In the genomic region with DNA sequence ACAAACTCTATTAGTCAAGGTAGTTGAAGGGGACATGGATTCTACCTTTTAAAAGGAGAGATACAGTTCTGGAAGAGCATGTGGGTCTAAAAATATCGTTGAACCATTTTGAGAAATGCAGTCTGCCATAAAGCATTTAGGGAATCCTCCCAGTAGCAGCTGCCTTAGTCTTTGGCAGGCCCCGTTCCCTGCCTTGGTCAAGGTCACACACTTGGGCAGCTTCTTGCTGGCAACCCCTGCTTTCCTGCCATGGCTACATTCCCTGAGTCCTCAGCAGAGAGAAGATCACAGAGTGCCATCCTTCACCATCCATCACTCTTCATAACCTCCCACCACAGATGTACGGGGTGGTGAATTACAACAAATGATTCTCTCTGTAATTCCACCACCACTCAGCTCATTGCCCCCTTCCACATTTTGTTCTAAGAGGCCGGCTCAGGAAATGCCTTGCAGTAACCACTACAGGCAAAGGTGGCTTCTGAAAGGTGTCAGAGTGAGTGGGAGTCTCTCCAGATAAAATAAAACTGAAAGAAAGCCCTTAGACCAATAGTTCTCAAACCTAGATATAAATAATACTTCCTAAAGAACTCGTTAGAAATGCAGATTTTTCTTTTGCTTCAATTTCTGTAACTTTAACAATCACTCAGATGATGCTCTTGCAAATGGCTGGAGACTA, we compare ENCODE assay signal across 18 cellular contexts.
A peak's percentile ranks its signal among the peaks of the same experiment; 100 is the strongest.
DNase-seq lines count a peak whose midpoint lies in the region; ATAC-seq, FAIRE-seq and TF ChIP-seq lines count a peak whose summit lies in the region.
"Had no signal": no experiment of that assay in that cellular context is flagged by ENCODE, and none has a peak within 500 bp of the region (broad histone marks: within the 10 kb centered on the region; RNA-seq: fewer than 3 reads in every experiment).

No MANE protein-coding gene starts in this region.

- H2BK5ac ChIP-seq in mesendoderm (ENCODE audit: low read length) = no peak overlapping the region

- RAD21 ChIA-PET in GM12878 (lab: Charles Lee; ENCODE audit: unreplicated experiment) = interaction anchor here (0.6 to 1.4 kb wide), 6 partner anchors 22 to 378 kb away, joined by 3 to 4 read pairs (median 3); no protein-coding TSS in a partner anchor

- TF ChIP-seq EP300 in HepG2 (IDR thresholded peaks at IDR 0.05; ENCODE audit: low read depth in 2 of 2, low read length in 2 of 2) (no peak), HepG2 (CRISPR knock-in tag; IDR thresholded peaks at IDR 0.05; ENCODE audit: borderline replicate concordance) (no peak), GM12878 (IDR thresholded peaks at IDR 0.05; ENCODE audit: borderline replicate concordance in 1 of 2, control insufficient read depth in 1 of 2, low read depth in 2 of 2, low read length in 2 of 2) (no peak)

- no peak overlapping the region for H3K9ac ChIP-seq in HepG2 (ENCODE audit: insufficient read depth, low read depth, low read length)
- no peak overlapping the region for H3K9ac ChIP-seq in GM12878 (ENCODE audit: control insufficient read depth, insufficient read depth, low read length)
- H3K9ac ChIP-seq in mesendoderm (ENCODE audit: low read length) = no peak overlapping the region
- H3K9ac ChIP-seq in colonic mucosa (ENCODE audit: low read depth in 2 of 2, low read length in 2 of 2) = no peak overlapping the region
- H3K9ac ChIP-seq: SK-N-SH had no signal

- H3K36me3 ChIP-seq in HepG2 (replicated peaks in 1 of 2; ENCODE audit: control insufficient read depth in 1 of 2, insufficient read depth in 2 of 2, low read length in 2 of 2) (no peaks in the 10 kb centered on the region), right lobe of liver (no peaks in the 10 kb centered on the region), GM12878 (ENCODE audit: control insufficient read depth in 2 of 2, insufficient read depth in 2 of 2, low read length in 1 of 2) (no peaks in the 10 kb centered on the region), mesendoderm (ENCODE audit: control insufficient read depth, insufficient read depth, low read length) (no peaks in the 10 kb centered on the region), testis (ENCODE audit: low read depth, missing control alignments) (no peaks in the 10 kb centered on the region), colonic mucosa (no peaks in the 10 kb centered on the region)
- H3K36me3 ChIP-seq: HAP-1 had no signal

- H3K4me2 ChIP-seq in HepG2 (ENCODE audit: low read depth, low read length) (peak overlapping the region; percentile 54), GM12878 (ENCODE audit: control insufficient read depth, insufficient read depth) (no peak overlapping the region; the same call in 1 of the 2 replicates), mesendoderm (ENCODE audit: low read length) (no peak overlapping the region)
- H3K4me2 ChIP-seq: SK-N-SH had no signal

- CTCF ChIA-PET in HepG2 (lab: Yijun Ruan, JAX; ENCODE audit: low intra/inter-chr PET ratio, low total read pairs) (no interaction called here), GM12878 (lab: Yijun Ruan, JAX) (interaction anchor here (1.2 to 2.1 kb wide), 3 partner anchors 9 to 377 kb away, joined by 3 to 7 read pairs (median 6); no protein-coding TSS in a partner anchor)

- no peaks in the 10 kb centered on the region for H3K4me1 Mint-ChIP-seq in activated CD4-positive, alpha-beta T cell treated with anti-CD3 and anti-CD28 coated beads, Interleukin-2, amount 10 ng/mL, durations not matched to agents 24 days and 14 days
- H3K4me1 Mint-ChIP-seq: CD4-positive, alpha-beta memory T cell had no signal

- no peaks in the 10 kb centered on the region for H3K79me2 ChIP-seq in HepG2 (ENCODE audit: insufficient read depth, low read length)
- H3K79me2 ChIP-seq in GM12878 (ENCODE audit: control insufficient read depth, insufficient read depth, low read length) = no peaks in the 10 kb centered on the region
- no peaks in the 10 kb centered on the region for H3K79me2 ChIP-seq in mesendoderm (ENCODE audit: control insufficient read depth, insufficient read depth, low read length)

- TF ChIP-seq CTCF in HepG2 (CRISPR knock-in tag; IDR thresholded peaks at IDR 0.05) (no peak), right lobe of liver (IDR thresholded peaks at IDR 0.05) (no peak), GM12878 (IDR thresholded peaks at IDR 0.05 in 2 of 3, conservative IDR thresholded peaks at IDR 0.05 in 1 of 3; ENCODE audit: control insufficient read depth in 2 of 3, extremely low read depth in 1 of 3, insufficient read depth in 1 of 3, low read depth in 3 of 3, low read length in 3 of 3) (no peak), testis (IDR thresholded peaks at IDR 0.05) (no peak), colonic mucosa (IDR thresholded peaks at IDR 0.05) (no peak)

- no peak overlapping the region for H4K8ac ChIP-seq in mesendoderm (ENCODE audit: low read depth, low read length)

- no peak for ATAC-seq in HepG2
- ATAC-seq in right lobe of liver = no peak
- ATAC-seq in GM12878 = peak; percentile 60

- H3K79me1 ChIP-seq in mesendoderm (ENCODE audit: low read length) = no peaks in the 10 kb centered on the region

- H3K4ac ChIP-seq in mesendoderm (ENCODE audit: low read depth, low read length) = peak overlapping the region; percentile 18

- 51% methylated on average over 5 of the region's 5 CpGs for WGBS in HepG2 (ENCODE audit: low lambda C conversion rate)
- WGBS in right lobe of liver (ENCODE audit: insufficient coverage, low coverage, low lambda C conversion rate, missing lambda C conversion rate) = 84% methylated on average over 4 of the region's 5 CpGs
- WGBS in GM12878 (ENCODE audit: insufficient coverage, insufficient replicate concordance, low lambda C conversion rate, missing lambda C conversion rate) = 8% methylated on average over 5 of the region's 5 CpGs
- WGBS in mesendoderm (ENCODE audit: extremely low coverage, insufficient coverage, low lambda C conversion rate) = no CpG with 5 or more reads among the region's 5 CpGs
- 37 to 55% methylated on average over 5 of the region's 5 CpGs for WGBS in testis, 2 donors

- H3K27ac ChIP-seq in HepG2 (ENCODE audit: extremely low read length, insufficient read depth, low read length) (no peak overlapping the region), right lobe of liver (no peak overlapping the region), GM12878 (ENCODE audit: control insufficient read depth, insufficient read depth) (no peak overlapping the region), mesendoderm (ENCODE audit: low read depth, low read length) (no peak overlapping the region), testis (no peak overlapping the region), colonic mucosa (no peak overlapping the region)

- no TSS peak for BruUV-seq in HepG2 (replicated peaks; lab: Mats Ljungman, UMichigan)
- BruUV-seq in GM12878 (replicated peaks; lab: Mats Ljungman, UMichigan) = no TSS peak

- no peak overlapping the region for H2AFZ ChIP-seq in HepG2 (ENCODE audit: low read length)
- H2AFZ ChIP-seq in GM12878 (ENCODE audit: control insufficient read depth, low read depth, low read length) = peak overlapping the region; percentile 57

- peaks cover 3% of the 10 kb centered on the region for H3K27me3 Mint-ChIP-seq in activated CD4-positive, alpha-beta T cell treated with anti-CD3 and anti-CD28 coated beads, Interleukin-2, amount 10 ng/mL, durations not matched to agents 24 days and 14 days

- TF ChIP-seq RAD21 in HepG2 (CRISPR knock-in tag; IDR thresholded peaks at IDR 0.05) (no peak), GM12878 (IDR thresholded peaks at IDR 0.05; ENCODE audit: insufficient read depth, low read depth, low read length) (no peak)

- no peak for DNase-seq in HepG2 (ENCODE audit: low spot score)
- no peak for DNase-seq in right lobe of liver
- DNase-seq in GM12878 (ENCODE audit: low read depth, low spot score) = no peak
- DNase-seq in mesendoderm = no peak
- peak; percentile 41 for DNase-seq in testis
- DNase-seq in EL = no peak
- no peak for DNase-seq in colonic mucosa
- no peak for DNase-seq in activated CD4-positive, alpha-beta T cell treated with anti-CD3 and anti-CD28 coated beads, Interleukin-2, amount 10 ng/mL, durations not matched to agents 24 days and 14 days
- DNase-seq: Calu3; CD4-positive, alpha-beta memory T cell; KBM-7; NCI-H1436; NCI-H2029; NCI-H2171; NCI-H446 treated with DMSO at 0.1 percent for 48 hours; NCI-H774; SK-N-SH had no signal

- H3K27me3 ChIP-seq in HepG2 (ENCODE audit: control insufficient read depth in 1 of 2, insufficient read depth in 2 of 2, low read length in 2 of 2) = no peaks in the 10 kb centered on the region
- no peaks in the 10 kb centered on the region for H3K27me3 ChIP-seq in right lobe of liver
- H3K27me3 ChIP-seq in GM12878 (replicated peaks in 1 of 2; ENCODE audit: control insufficient read depth in 2 of 2, insufficient read depth in 2 of 2, low read length in 1 of 2) = no peaks in the 10 kb centered on the region; a peak in 1 of 4 replicates
- H3K27me3 ChIP-seq in mesendoderm (ENCODE audit: insufficient read depth, low read length, poor library complexity) = no peaks in the 10 kb centered on the region
- H3K27me3 ChIP-seq in testis = no peaks in the 10 kb centered on the region
- no peaks in the 10 kb centered on the region for H3K27me3 ChIP-seq in colonic mucosa

- FAIRE-seq in HepG2 (lab: Jason Lieb, UNC) (no peak), GM12878 (lab: Jason Lieb, UNC) (no peak)

- H3K9me3 ChIP-seq in HepG2 (ENCODE audit: low read length) (no peaks in the 10 kb centered on the region), right lobe of liver (no peaks in the 10 kb centered on the region), GM12878 (replicated peaks; ENCODE audit: control insufficient read depth, insufficient read depth, low read length) (no peaks in the 10 kb centered on the region), testis (no peaks in the 10 kb centered on the region), colonic mucosa (no peaks in the 10 kb centered on the region)
- H3K9me3 ChIP-seq: HAP-1, SK-N-SH had no signal

- SMC1A ChIA-PET in GM12878 (lab: Charles Lee; ENCODE audit: uncharacterized antibody, unreplicated experiment) = interaction anchor here (0.9 to 1.3 kb wide), 2 partner anchors 21 to 233 kb away, joined by 4 read pairs; no protein-coding TSS in a partner anchor

- TF ChIP-seq POLR2A in HepG2 (IDR thresholded peaks at IDR 0.05; ENCODE audit: insufficient read depth in 1 of 2, low read depth in 2 of 2, low read length in 2 of 2) = no peak
- no peak for TF ChIP-seq POLR2A in right lobe of liver (IDR thresholded peaks at IDR 0.05)
- no peak for TF ChIP-seq POLR2A in GM12878 (IDR thresholded peaks at IDR 0.05; ENCODE audit: low read depth, low read length)
- no peak for TF ChIP-seq POLR2A in testis (IDR thresholded peaks at IDR 0.05)

- H3K4me1 ChIP-seq in HepG2 (ENCODE audit: insufficient read depth, low read length) (peaks cover 60% of the 10 kb centered on the region), right lobe of liver (peaks cover 0 to 58% (median 20%) of the 10 kb centered on the region in 4 donors), GM12878 (ENCODE audit: control insufficient read depth, insufficient read depth, low read length) (peaks cover 10% of the 10 kb centered on the region), mesendoderm (ENCODE audit: control insufficient read depth, low read depth, low read length) (peaks cover 9% of the 10 kb centered on the region), testis (no peaks in the 10 kb centered on the region), colonic mucosa (no peaks in the 10 kb centered on the region)
- H3K4me1 ChIP-seq: HAP-1 had no signal

- no peaks in the 10 kb centered on the region for H3K36me3 Mint-ChIP-seq in activated CD4-positive, alpha-beta T cell treated with anti-CD3 and anti-CD28 coated beads, Interleukin-2, amount 10 ng/mL, durations not matched to agents 24 days and 14 days (ENCODE audit: low read depth)
- H3K36me3 Mint-ChIP-seq: CD4-positive, alpha-beta memory T cell had no signal

- 0 out of 6 replicates have a peak overlapping the region, but pooled peaks of 1 of the 3 experiments have one; percentile 1 for H3K4me3 ChIP-seq in HepG2 (replicated peaks in 1 of 3; ENCODE audit: insufficient read depth in 1 of 3, low read depth in 2 of 3, low read length in 3 of 3)
- no peak overlapping the region for H3K4me3 ChIP-seq in right lobe of liver
- no peak overlapping the region for H3K4me3 ChIP-seq in GM12878
- H3K4me3 ChIP-seq in mesendoderm (ENCODE audit: low read length) = no peak overlapping the region
- H3K4me3 ChIP-seq in testis = no peak overlapping the region
- no peak overlapping the region for H3K4me3 ChIP-seq in colonic mucosa
- H3K4me3 ChIP-seq: HAP-1 had no signal

- intact Hi-C loops in HepG2 (cut with micrococcal nuclease; ENCODE audit: unreplicated experiment) = no loop called here
- intact Hi-C loops in right lobe of liver (cut with DNase I) = no loop called here
- intact Hi-C loops in GM12878 (cut with micrococcal nuclease; ENCODE audit: unreplicated experiment) = no loop called here
- intact Hi-C loops in testis (cut with DNase I; ENCODE audit: low total_unique reads) = no loop called here
- intact Hi-C loops in colonic mucosa (cut with DNase I) = no loop called here
- intact Hi-C loops in activated CD4-positive, alpha-beta T cell treated with anti-CD3 and anti-CD28 coated beads, Interleukin-2, amount 10 ng/mL, durations not matched to agents 24 days and 14 days (cut with micrococcal nuclease) = no loop called here

- no peak overlapping the region for H3K4me3 Mint-ChIP-seq in activated CD4-positive, alpha-beta T cell treated with anti-CD3 and anti-CD28 coated beads, Interleukin-2, amount 10 ng/mL, durations not matched to agents 24 days and 14 days
- H3K4me3 Mint-ChIP-seq: CD4-positive, alpha-beta memory T cell had no signal

- no peak overlapping the region for H3K23ac ChIP-seq in mesendoderm (ENCODE audit: low read length)

- no peak overlapping the region for H3K56ac ChIP-seq in mesendoderm (ENCODE audit: low read length)

- no peaks in the 10 kb centered on the region for H3K9me3 Mint-ChIP-seq in activated CD4-positive, alpha-beta T cell treated with anti-CD3 and anti-CD28 coated beads, Interleukin-2, amount 10 ng/mL, durations not matched to agents 24 days and 14 days
- H3K9me3 Mint-ChIP-seq: CD4-positive, alpha-beta memory T cell had no signal

- no peak overlapping the region for H2BK120ac ChIP-seq in mesendoderm (ENCODE audit: low read depth, low read length)

- no peak overlapping the region for H4K5ac ChIP-seq in mesendoderm (ENCODE audit: low read length)

- no peak overlapping the region for H2BK15ac ChIP-seq in mesendoderm (replicated peaks; ENCODE audit: low read depth)

- POLR2A ChIA-PET in HepG2 (lab: Yijun Ruan, JAX) = no interaction called here
- POLR2A ChIA-PET in GM12878 (lab: Charles Lee) = interaction anchor here (0.7 kb wide), 1 partner anchor 51 kb away, joined by 3 read pairs; no protein-coding TSS in a partner anchor

- H3K27ac Mint-ChIP-seq in activated CD4-positive, alpha-beta T cell treated with anti-CD3 and anti-CD28 coated beads, Interleukin-2, amount 10 ng/mL, durations not matched to agents 24 days and 14 days = no peak overlapping the region
- H3K27ac Mint-ChIP-seq: CD4-positive, alpha-beta memory T cell had no signal

- no peak overlapping the region for H3K18ac ChIP-seq in mesendoderm (ENCODE audit: low read length)

- no peaks in the 10 kb centered on the region for H4K20me1 ChIP-seq in HepG2 (ENCODE audit: insufficient read depth, low read length)
- no peaks in the 10 kb centered on the region for H4K20me1 ChIP-seq in GM12878 (ENCODE audit: control insufficient read depth, insufficient read depth)

- in situ Hi-C loops in HepG2 (cut with HindIII; ENCODE audit: extremely low pct_ligation_motif_present, low pct_unique_long_range_greater_than_20kb) (loop anchor here (25.0 kb wide), 2 partner anchors 251 to 376 kb away; no protein-coding TSS in a partner anchor), GM12878 (cut with MboI) (no loop called here)

- H2AK5ac ChIP-seq in mesendoderm (ENCODE audit: low read length) = no peak overlapping the region
